9 cellular contexts compared by ENCODE assay signal in the genomic region with DNA sequence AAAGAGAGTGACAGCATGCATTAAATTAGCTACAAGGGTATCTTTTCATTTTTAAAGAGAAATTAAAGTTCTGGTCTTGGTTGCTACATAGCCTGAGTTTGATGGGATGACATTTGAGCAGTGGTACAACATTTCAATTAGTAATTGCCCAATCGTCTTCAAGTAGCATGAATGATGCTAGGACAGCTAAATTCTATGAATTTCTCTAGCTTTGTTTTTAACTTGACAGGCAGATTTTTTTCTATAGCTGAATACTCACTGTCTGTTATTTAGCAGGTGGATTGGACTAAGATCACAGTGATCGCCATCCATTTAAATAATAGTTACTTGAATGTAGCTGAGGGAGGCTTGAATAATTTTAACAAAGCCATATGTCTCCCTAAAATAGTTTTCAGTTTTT.
"Had no signal": no experiment of that assay in that cellular context is flagged by ENCODE, and none has a peak within 500 bp of the region (broad histone marks: within the 10 kb centered on the region; RNA-seq: fewer than 3 reads in every experiment).

No MANE protein-coding gene starts in this region.

- H3K9ac ChIP-seq: GM23248 had no signal

- H3K9me3 ChIP-seq: HAP-1 had no signal

- H2AFZ ChIP-seq: GM23248, GM23338 had no signal

- H3K4me2 ChIP-seq: GM23338 had no signal

- H3K4me3 ChIP-seq: GM23248, GM23338, HAP-1 had no signal

- H3K27ac ChIP-seq: GM23248 had no signal

- H3K36me3 ChIP-seq: HAP-1 had no signal

- DNase-seq: GM23248, GOT3, H7, H9, HCEC 1CT, HFFc6 had no signal

- ATAC-seq: GM23338, HCT116 had no signal
